18 cellular contexts compared by ENCODE assay signal in genomic region chr1:205256956-205257615, GRCh38.
"Had no signal": no experiment of that assay in that cellular context is flagged by ENCODE, and none has a peak within 500 bp of the region (broad histone marks: within the 10 kb centered on the region; RNA-seq: fewer than 3 reads in every experiment).

No MANE protein-coding gene starts in this region.

- H3K9me3 Mint-ChIP-seq: activated naive CD8-positive, alpha-beta T cell treated with anti-CD3 and anti-CD28 coated beads, Interleukin-2, amount 10 ng/mL, durations not matched to agents 7 days and 5 days; activated T-cell treated with anti-CD3 and anti-CD28 coated beads, Interleukin-2, amount 50 U/mL, for 4 hours; effector memory CD8-positive, alpha-beta T cell; nephron; stimulated activated naive CD8-positive, alpha-beta T cell treated with anti-CD3 and anti-CD28 coated beads, Interleukin-15, amount 100 ng/mL, for 72 hours had no signal

- H3K4me3 Mint-ChIP-seq: activated CD8-positive, alpha-beta memory T cell treated with anti-CD3 and anti-CD28 coated beads, Interleukin-2, amount 10 ng/mL, durations not matched to agents 7 days and 5 days; activated naive CD8-positive, alpha-beta T cell treated with anti-CD3 and anti-CD28 coated beads, Interleukin-2, amount 10 ng/mL, durations not matched to agents 7 days and 5 days; activated T-cell treated with anti-CD3 and anti-CD28 coated beads, Interleukin-2, amount 50 U/mL, for 4 hours; effector memory CD8-positive, alpha-beta T cell; nephron; stimulated activated naive CD8-positive, alpha-beta T cell treated with anti-CD3 and anti-CD28 coated beads, Interleukin-15, amount 100 ng/mL, for 72 hours had no signal

- H2AFZ ChIP-seq: hepatocyte had no signal

- H3K27me3 Mint-ChIP-seq: activated CD8-positive, alpha-beta memory T cell treated with anti-CD3 and anti-CD28 coated beads, Interleukin-2, amount 10 ng/mL, durations not matched to agents 7 days and 5 days; activated naive CD8-positive, alpha-beta T cell treated with anti-CD3 and anti-CD28 coated beads, Interleukin-2, amount 10 ng/mL, durations not matched to agents 7 days and 5 days; effector memory CD8-positive, alpha-beta T cell had no signal

- H3K27me3 ChIP-seq: gastroesophageal sphincter, hepatocyte, ovary, vagina had no signal

- H3K27ac Mint-ChIP-seq: activated CD8-positive, alpha-beta memory T cell treated with anti-CD3 and anti-CD28 coated beads, Interleukin-2, amount 10 ng/mL, durations not matched to agents 7 days and 5 days; activated naive CD8-positive, alpha-beta T cell treated with anti-CD3 and anti-CD28 coated beads, Interleukin-2, amount 10 ng/mL, durations not matched to agents 7 days and 5 days; stimulated activated naive CD8-positive, alpha-beta T cell treated with anti-CD3 and anti-CD28 coated beads, Interleukin-15, amount 100 ng/mL, for 72 hours had no signal

- H3K9me3 ChIP-seq: gastroesophageal sphincter, ovary, vagina had no signal

- H3K36me3 Mint-ChIP-seq: activated CD8-positive, alpha-beta memory T cell treated with anti-CD3 and anti-CD28 coated beads, Interleukin-2, amount 10 ng/mL, durations not matched to agents 7 days and 5 days; activated naive CD8-positive, alpha-beta T cell treated with anti-CD3 and anti-CD28 coated beads, Interleukin-2, amount 10 ng/mL, durations not matched to agents 7 days and 5 days had no signal

- H3K79me2 ChIP-seq: hepatocyte had no signal

- H3K27ac ChIP-seq: gastroesophageal sphincter, hepatocyte, ovary, vagina had no signal

- H3K4me2 ChIP-seq: hepatocyte had no signal

- H3K36me3 ChIP-seq: ovary, vagina had no signal

- DNase-seq: activated CD4-positive, alpha-beta T cell treated with anti-CD3 and anti-CD28 coated beads for 1 hour; activated CD4-positive, alpha-beta T cell treated with anti-CD3 and anti-CD28 coated beads, Interleukin-2, amount 50 U/mL, for 48 hours; activated CD8-positive, alpha-beta memory T cell treated with anti-CD3 and anti-CD28 coated beads, Interleukin-2, amount 10 ng/mL, durations not matched to agents 7 days and 5 days; activated gamma-delta T cell treated with Interleukin-2 at 50 U/mL for 16 hours; activated naive CD8-positive, alpha-beta T cell treated with anti-CD3 and anti-CD28 coated beads, Interleukin-2, amount 10 ng/mL, durations not matched to agents 7 days and 5 days; activated T-cell treated with anti-CD3 and anti-CD28 coated beads, Interleukin-2, amount 50 U/mL, for 4 hours; aorta; effector memory CD8-positive, alpha-beta T cell; kidney; left ventricle myocardium superior; mesendoderm; ovary; stimulated activated CD4-positive, alpha-beta T cell treated with anti-CD3 and anti-CD28 coated beads, Interleukin-4, amount 100 ng/mL, for 24 hours; stimulated activated naive CD8-positive, alpha-beta T cell treated with anti-CD3 and anti-CD28 coated beads, Interleukin-15, amount 100 ng/mL, for 72 hours had no signal

- H3K4me3 ChIP-seq: gastroesophageal sphincter, hepatocyte, ovary, vagina had no signal
